1 cellular context compared by ENCODE assay signal in genomic region chr14:103767306-103767894, GRCh38.
TF ChIP-seq lines count a peak whose summit lies in the region.

No MANE protein-coding gene starts in this region.

TF ChIP-seq in HepG2, 621 proteins besides CTCF, POLR2A, EP300 and RAD21:
- TF ChIP-seq SOX13 (IDR thresholded peaks at IDR 0.05) (no peak), SOX13 (CRISPR knock-in tag; conservative IDR thresholded peaks at IDR 0.05 in 1 of 2, IDR thresholded peaks at IDR 0.05 in 1 of 2) (no peak), ASH2L (IDR thresholded peaks at IDR 0.05; ENCODE audit: insufficient read length, low read depth, low read length) (no peak), ZNF747 (CRISPR knock-in tag; IDR thresholded peaks at IDR 0.05; ENCODE audit: borderline replicate concordance) (no peak), FOXO4 (CRISPR knock-in tag; conservative IDR thresholded peaks at IDR 0.05) (no peak), DRAP1 (CRISPR knock-in tag; IDR thresholded peaks at IDR 0.05) (no peak), ZNF543 (CRISPR knock-in tag; IDR thresholded peaks at IDR 0.05) (no peak), IKZF4 (CRISPR knock-in tag; IDR thresholded peaks at IDR 0.05; ENCODE audit: borderline replicate concordance, low read depth, not compliant biosample characterization) (no peak), ZNF746 (CRISPR knock-in tag; IDR thresholded peaks at IDR 0.05) (no peak), ZNF512 (CRISPR knock-in tag; IDR thresholded peaks at IDR 0.05) (no peak), PHF21A (CRISPR knock-in tag; IDR thresholded peaks at IDR 0.05) (no peak), ZHX2 (IDR thresholded peaks at IDR 0.05; ENCODE audit: low read depth) (no peak), ZHX2 (CRISPR knock-in tag; IDR thresholded peaks at IDR 0.05; ENCODE audit: borderline replicate concordance) (no peak), ZNF740 (CRISPR knock-in tag; IDR thresholded peaks at IDR 0.05) (no peak), ZNF891 (CRISPR knock-in tag; IDR thresholded peaks at IDR 0.05) (no peak), TFE3 (CRISPR knock-in tag; IDR thresholded peaks at IDR 0.05) (no peak), CHCHD3 (CRISPR knock-in tag; IDR thresholded peaks at IDR 0.05) (no peak), ZGPAT (CRISPR knock-in tag; IDR thresholded peaks at IDR 0.05) (no peak), JUN (CRISPR knock-in tag; IDR thresholded peaks at IDR 0.05) (no peak)
TF ChIP-seq in HepG2: peak in this region for 0.
